ENCODE assay signal across 23 cellular contexts in genomic region chr17:44451832-44452231, GRCh38.
"Had no signal": no experiment of that assay in that cellular context is flagged by ENCODE, and none has a peak within 500 bp of the region (broad histone marks: within the 10 kb centered on the region; RNA-seq: fewer than 3 reads in every experiment).

No MANE protein-coding gene starts in this region.

- H3K4me2 ChIP-seq: KMS-11 had no signal

- H3K4me3 ChIP-seq: SJSA1, SK-N-MC had no signal

- H3K4me1 ChIP-seq: SJSA1 had no signal

- H3K9me3 ChIP-seq: SJSA1 had no signal

- H3K27me3 ChIP-seq: SJSA1 had no signal

- ATAC-seq: HepG2 had no signal

- DNase-seq: IMR-90, Kasumi-1, MM.1S, NCI-H1092 treated with DMSO at 0.1 percent for 48 hours, NCI-H1436, NCI-H1694, NCI-H187 treated with DMSO at 0.1 percent for 48 hours, NCI-H2029 treated with DMSO at 0.1 percent for 48 hours, NCI-H2227 treated with DMSO at 0.1 percent for 48 hours, NCI-H446, NCI-H510A, NCI-H524 treated with DMSO at 0.1 percent for 48 hours, NCI-H69, NCI-H774, Right ventricle myocardium superior, RPMI8226, SIG-M5, SW 1271 had no signal

- FAIRE-seq: HepG2, RCC 7860 had no signal

- H3K27ac ChIP-seq: KMS-11, SJSA1, SK-N-MC had no signal
